In the genomic region with DNA sequence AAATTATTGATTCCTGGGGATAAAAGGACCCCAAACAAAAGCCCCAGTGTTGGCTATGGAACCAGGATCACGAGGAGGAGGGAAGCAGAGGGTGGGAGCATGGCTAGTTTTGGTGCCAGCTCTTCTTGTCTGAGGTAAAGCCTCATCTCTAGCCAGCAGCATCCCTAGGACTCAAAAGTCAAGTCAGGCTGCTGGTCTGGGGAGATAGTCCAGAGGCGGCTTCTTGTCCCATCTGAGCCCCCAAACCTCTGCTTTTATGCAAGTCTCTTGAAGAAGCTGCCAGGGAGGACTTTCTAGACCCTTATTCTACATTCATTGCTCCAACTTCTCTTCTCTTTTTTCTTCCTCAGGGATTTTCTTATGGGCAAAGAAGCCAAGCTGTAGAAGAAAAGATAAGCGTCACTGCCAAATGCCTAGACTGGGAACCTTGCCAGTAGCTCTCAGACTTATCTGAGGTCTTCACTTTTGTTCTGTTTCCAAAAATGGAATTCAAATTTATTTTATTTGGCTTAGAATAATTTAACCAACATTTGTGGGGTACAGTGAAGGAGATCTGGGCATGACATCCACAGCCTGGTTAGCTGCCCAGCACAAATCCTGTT, we compare ENCODE assay signal across 1 cellular context.
TF ChIP-seq lines count a peak whose summit lies in the region.

No MANE protein-coding gene starts in this region.

TF ChIP-seq in A549, 52 proteins besides CTCF, POLR2A, EP300 and RAD21 (continued from another document):
- TF ChIP-seq, protein P1, sequence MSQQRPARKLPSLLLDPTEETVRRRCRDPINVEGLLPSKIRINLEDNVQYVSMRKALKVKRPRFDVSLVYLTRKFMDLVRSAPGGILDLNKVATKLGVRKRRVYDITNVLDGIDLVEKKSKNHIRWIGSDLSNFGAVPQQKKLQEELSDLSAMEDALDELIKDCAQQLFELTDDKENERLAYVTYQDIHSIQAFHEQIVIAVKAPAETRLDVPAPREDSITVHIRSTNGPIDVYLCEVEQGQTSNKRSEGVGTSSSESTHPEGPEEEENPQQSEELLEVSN (IDR thresholded peaks at IDR 0.05; ENCODE audit: borderline replicate concordance, low read depth) = 0 out of 2 replicates have a peak, but pooled peaks have one; percentile 26
